8 cellular contexts compared by ENCODE assay signal in genomic region chr3:48465237-48465530, GRCh38. TPM values are rescaled to one million over a fixed set of nuclear protein-coding genes. Genes with fewer than 3 reads are reported as not detected.
DNase-seq lines count a peak whose midpoint lies in the region; ATAC-seq and TF ChIP-seq lines count a peak whose summit lies in the region.

No MANE protein-coding gene starts in this region.

- peak overlapping the region; percentile 89 to 99 (median 98) for H3K27ac ChIP-seq in heart right ventricle
- H3K27ac ChIP-seq in breast epithelium = peak overlapping the region; percentile 99 to 100
- peak overlapping the region; percentile 97 for H3K27ac ChIP-seq in muscle layer of colon (ENCODE audit: low read depth, low read length)
- peak overlapping the region; percentile 100 for H3K27ac ChIP-seq in vagina

- intact Hi-C loops in heart right ventricle (cut with DNase I) = loop anchor here (1.0 to 10.0 kb wide), 11 partner anchors 37 to 220 kb away; partner anchors contain the start of genes SHISA5 (in 3 of the 10), COL7A1 (in 1 of the 10), NCKIPSD (in 1 of the 10) and SLC26A6 (in 1 of the 10)
- intact Hi-C loops in Right ventricle myocardium superior (cut with DNase I) = loop anchor here (2.0 kb wide), 1 partner anchor 84 kb away; no protein-coding TSS in a partner anchor
- intact Hi-C loops in breast epithelium (cut with DNase I; ENCODE audit: low total_unique reads) = no loop called here
- intact Hi-C loops in vagina (cut with DNase I) = loop anchor here (2.0 kb wide), 2 partner anchors 40 to 84 kb away; partner anchors contain the start of gene SHISA5

- CTCF ChIA-PET in GM10248 (lab: Yijun Ruan, JAX) = interaction anchor here (1.3 to 4.5 kb wide), 6 partner anchors 10 to 83 kb away, joined by 3 to 17 read pairs (median 6); no protein-coding TSS in a partner anchor

- TF ChIP-seq POLR2A in breast epithelium (IDR thresholded peaks at IDR 0.05) (no peak), vagina (IDR thresholded peaks at IDR 0.05) (no peak)

- ATAC-seq in heart right ventricle (peak in 1 of 8 donors; percentile 7), Right ventricle myocardium superior (ENCODE audit: poor library complexity) (no peak)

- TF ChIP-seq CTCF in heart right ventricle (IDR thresholded peaks at IDR 0.05) (no peak), breast epithelium (IDR thresholded peaks at IDR 0.05) (no peak), vagina (IDR thresholded peaks at IDR 0.05) (no peak), GM10248 (IDR thresholded peaks at IDR 0.05; ENCODE audit: control extremely low read depth, extremely low read depth, low read depth, missing control alignments) (no peak)

- H3K36me3 ChIP-seq in heart right ventricle (peaks cover 0 to 70% (median 13%) of the 10 kb centered on the region in 9 donors), breast epithelium (no peaks in the 10 kb centered on the region), muscle layer of colon (ENCODE audit: insufficient read depth, low read length) (peaks cover 45% of the 10 kb centered on the region), vagina (peaks cover 0 to 37% of the 10 kb centered on the region in 2 donors)

- no peaks in the 10 kb centered on the region for H3K27me3 ChIP-seq in heart right ventricle
- H3K27me3 ChIP-seq in breast epithelium = no peaks in the 10 kb centered on the region
- H3K27me3 ChIP-seq in muscle layer of colon (ENCODE audit: control insufficient read depth in 1 of 2, insufficient read depth in 2 of 2, low read length in 2 of 2) = no peaks in the 10 kb centered on the region
- no peaks in the 10 kb centered on the region for H3K27me3 ChIP-seq in vagina

- peaks cover 20 to 59% (median 52%) of the 10 kb centered on the region in 9 donors for H3K4me1 ChIP-seq in heart right ventricle
- peaks cover 17 to 27% of the 10 kb centered on the region in 2 donors for H3K4me1 ChIP-seq in breast epithelium
- H3K4me1 ChIP-seq in muscle layer of colon (ENCODE audit: insufficient read depth, low read length) = peaks cover 53% of the 10 kb centered on the region
- peaks cover 54% of the 10 kb centered on the region for H3K4me1 ChIP-seq in vagina

- POLR2A ChIA-PET in GM10248 (lab: Yijun Ruan, JAX) = no interaction called here

- peak overlapping the region; percentile 91 for H3K9ac ChIP-seq in muscle layer of colon (ENCODE audit: low read length)

- WGBS in heart right ventricle, 2 donors = 9 to 12% methylated on average over 7 of the region's 7 CpGs

- no peaks in the 10 kb centered on the region for H3K9me3 ChIP-seq in heart right ventricle
- no peaks in the 10 kb centered on the region for H3K9me3 ChIP-seq in breast epithelium
- H3K9me3 ChIP-seq in muscle layer of colon (ENCODE audit: low read length) = no peaks in the 10 kb centered on the region
- no peaks in the 10 kb centered on the region for H3K9me3 ChIP-seq in vagina

- DNase-seq in heart right ventricle = no peak
- DNase-seq in Right ventricle myocardium superior = no peak
- no peak for DNase-seq in breast epithelium (ENCODE audit: low spot score in 2 of 2)
- DNase-seq in vagina (ENCODE audit: extremely low spot score in 2 of 2) = no peak
- no peak for DNase-seq in midbrain (lab: John Stamatoyannopoulos, UW)
- no peak for DNase-seq in GM10248 (ENCODE audit: extremely low spot score)
- DNase-seq in NCI-H748 treated with DMSO at 0.1 percent for 48 hours (lab: John Stamatoyannopoulos, UW) = no peak

- H3K4me3 ChIP-seq in heart right ventricle = peak overlapping the region in 3 of 10 donors; percentile 63 to 70 (median 69)
- H3K4me3 ChIP-seq in breast epithelium = no peak overlapping the region
- peak overlapping the region in 1 of 2 donors; percentile 86 for H3K4me3 ChIP-seq in muscle layer of colon (ENCODE audit: low read depth in 1 of 2, low read length in 2 of 2)
- H3K4me3 ChIP-seq in vagina = peak overlapping the region in 1 of 2 donors; percentile 60

RNA-seq across cellular contexts. Expression of gene ATRIP, which starts 18.6 kb away (rescaled TPM):
- total RNA-seq in heart right ventricle = 1 to 10 TPM; 2.2 to 5.4 (median 3.8) TPM
- 1 to 10 TPM; 4.5 to 5.1 TPM for polyA plus RNA-seq in heart right ventricle
- total RNA-seq in Right ventricle myocardium superior = 3.2 TPM
- 1 to 10 TPM; 8.2 to 8.6 (median 8.2) TPM for total RNA-seq in breast epithelium
- total RNA-seq in vagina = 13.8 TPM

RNA-seq across cellular contexts. Expression of gene TMA7, which starts 25.1 kb away (rescaled TPM):
- total RNA-seq in heart right ventricle = 100 to 1,000 TPM; 140 to 227 (median 193) TPM
- 1,000 to 10,000 TPM in 1 of 2 donors, 100 to 1,000 TPM in 1; 365 to 1,063 TPM for polyA plus RNA-seq in heart right ventricle
- total RNA-seq in Right ventricle myocardium superior = 237 TPM
- 100 to 1,000 TPM; 270 to 343 (median 333) TPM for total RNA-seq in breast epithelium
- 251 TPM for total RNA-seq in vagina

RNA-seq across cellular contexts. Expression of gene CCDC51, which starts 25.3 kb away (rescaled TPM):
- total RNA-seq in heart right ventricle (10 to 100 TPM in 8 of 10 donors, 1 to 10 TPM in 2; 9.5 to 14.3 (median 12.2) TPM), Right ventricle myocardium superior (11.9 TPM), breast epithelium (10 to 100 TPM; 12.5 to 14.7 (median 13.9) TPM), vagina (11.5 TPM)
- polyA plus RNA-seq in heart right ventricle = 10 to 100 TPM in 1 of 2 donors, 1 to 10 TPM in 1; 4.7 to 11.0 TPM

RNA-seq across cellular contexts. Expression of gene PLXNB1, which starts 35.3 kb away (rescaled TPM):
- total RNA-seq in heart right ventricle (10 to 100 TPM; 27.7 to 67.3 (median 32.4) TPM), Right ventricle myocardium superior (51.3 TPM), breast epithelium (100 to 1,000 TPM in 2 of 3 donors, 10 to 100 TPM in 1; 60.2 to 182 (median 148) TPM), vagina (257 TPM)
- polyA plus RNA-seq in heart right ventricle = 100 to 1,000 TPM in 1 of 2 donors, 10 to 100 TPM in 1; 30.1 to 135 TPM

RNA-seq across cellular contexts. Expression of gene SHISA5, which starts 38.8 kb away (rescaled TPM):
- total RNA-seq in heart right ventricle = 10 to 100 TPM; 36.8 to 95.3 (median 52.9) TPM
- polyA plus RNA-seq in heart right ventricle = 10 to 100 TPM; 34.6 to 68.7 TPM
- 47.9 TPM for total RNA-seq in Right ventricle myocardium superior
- total RNA-seq in breast epithelium = 10 to 100 TPM; 65.6 to 90.1 (median 77.0) TPM
- total RNA-seq in vagina = 133 TPM
